Comparison of ENCODE assay signal across 13 cellular contexts in the genomic region with DNA sequence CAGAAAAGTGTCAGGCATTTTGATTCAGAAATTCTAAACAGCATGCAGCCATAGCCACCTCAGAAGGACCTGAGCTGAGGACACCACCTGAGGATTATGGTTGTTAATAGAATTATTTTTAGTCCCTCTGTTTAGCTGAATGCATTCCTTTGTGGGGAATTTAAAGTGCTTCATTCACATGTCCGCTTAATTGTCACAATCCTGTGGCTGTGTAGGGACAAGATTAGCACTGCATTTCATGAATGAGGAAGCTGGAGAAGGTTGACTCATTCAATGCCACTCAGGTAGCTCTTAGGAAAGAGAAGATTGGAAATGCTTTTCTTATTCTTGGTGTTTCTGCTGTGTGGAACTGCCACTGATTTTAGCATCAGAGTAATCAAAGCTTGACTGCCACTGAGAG. TPM values are rescaled to one million over a fixed set of nuclear protein-coding genes. Genes with fewer than 3 reads are reported as not detected.
A peak's percentile ranks its signal among the peaks of the same experiment; 100 is the strongest.
DNase-seq lines count a peak whose midpoint lies in the region; ATAC-seq and TF ChIP-seq lines count a peak whose summit lies in the region.
"Had no signal": no experiment of that assay in that cellular context is flagged by ENCODE, and none has a peak within 500 bp of the region (broad histone marks: within the 10 kb centered on the region; RNA-seq: fewer than 3 reads in every experiment).

No MANE protein-coding gene starts in this region.

- H3K27me3 ChIP-seq in Panc1 (ENCODE audit: control insufficient read depth, insufficient read depth, low read length) (no peaks in the 10 kb centered on the region), heart right ventricle (no peaks in the 10 kb centered on the region), adrenal gland (no peaks in the 10 kb centered on the region)
- H3K27me3 ChIP-seq: hepatocyte had no signal

- intact Hi-C loops in Panc1 (cut with micrococcal nuclease; ENCODE audit: unreplicated experiment), result no loop called here
- intact Hi-C loops in heart right ventricle (cut with DNase I), result loop anchor here in 4 of 10 donors (10.0 kb wide), 1 partner anchor 481 kb away; the partner anchor contains the start of gene PHLDA1 (in 4 of the 4)
- intact Hi-C loops in adrenal gland (cut with DNase I), result no loop called here

- in situ Hi-C loops in Panc1 (cut with HindIII; ENCODE audit: low pct_unique_long_range_greater_than_20kb, low sequenced_read_pairs), result no loop called here

- TF ChIP-seq POLR2A in adrenal gland (IDR thresholded peaks at IDR 0.05), result no peak

- BruUV-seq in Panc1 (replicated peaks; lab: Mats Ljungman, UMichigan), result no TSS peak

- no peaks in the 10 kb centered on the region for H3K27me3 Mint-ChIP-seq in type B pancreatic cell

- CTCF ChIA-PET in Panc1 (lab: Charles Lee), result no interaction called here

- H3K36me3 ChIP-seq in Panc1 (ENCODE audit: control insufficient read depth, insufficient read depth, low read length), result no peaks in the 10 kb centered on the region
- no peaks in the 10 kb centered on the region for H3K36me3 ChIP-seq in heart right ventricle
- H3K36me3 ChIP-seq in adrenal gland (replicated peaks in 1 of 2), result no peaks in the 10 kb centered on the region

- H3K9me3 ChIP-seq in Panc1 (ENCODE audit: control insufficient read depth, insufficient read depth, low read depth, low read length) (no peaks in the 10 kb centered on the region), heart right ventricle (no peaks in the 10 kb centered on the region), adrenal gland (replicated peaks in 1 of 3) (no peaks in the 10 kb centered on the region)

- DNase-seq in SIG-M5 treated with dmso at 0.1 percent for 504 hours (lab: John Stamatoyannopoulos, UW; ENCODE audit: unreplicated experiment), result peak; percentile 38
- no peak for DNase-seq in SIG-M5 (lab: John Stamatoyannopoulos, UW)
- no peak for DNase-seq in Panc1 (ENCODE audit: low read depth, low spot score)
- no peak for DNase-seq in heart right ventricle
- no peak for DNase-seq in type B pancreatic cell (ENCODE audit: extremely low spot score, unreplicated experiment)
- no peak for DNase-seq in midbrain (lab: John Stamatoyannopoulos, UW)
- no peak for DNase-seq in adrenal gland
- DNase-seq in nucleus accumbens (lab: John Stamatoyannopoulos, UW), result no peak
- DNase-seq: activated CD4-positive, alpha-beta T cell treated with anti-CD3 and anti-CD28 coated beads for 48 hours; DMS79 treated with DMSO at 0.1 percent for 48 hours; SHP77 treated with DMSO at 0.1 percent for 48 hours had no signal

- no peaks in the 10 kb centered on the region for H3K36me3 Mint-ChIP-seq in type B pancreatic cell

- ATAC-seq in Panc1 (0 out of 2 replicates have a peak, but pooled peaks have one; percentile 18), heart right ventricle (peak in 7 of 8 donors; percentile 59 to 93 (median 84))

- TF ChIP-seq CTCF in Panc1 (IDR thresholded peaks at IDR 0.05) (no peak), heart right ventricle (IDR thresholded peaks at IDR 0.05) (no peak), type B pancreatic cell (conservative IDR thresholded peaks at IDR 0.05) (no peak), adrenal gland (IDR thresholded peaks at IDR 0.05) (no peak)

- H3K27ac Mint-ChIP-seq in type B pancreatic cell, result peak overlapping the region; percentile 20

- peaks cover 39% of the 10 kb centered on the region for H3K4me1 Mint-ChIP-seq in type B pancreatic cell (ENCODE audit: unreplicated experiment)

- no peak overlapping the region for H3K4me3 Mint-ChIP-seq in type B pancreatic cell

- POLR2A ChIA-PET in Panc1 (lab: Charles Lee), result interaction anchor here (1.5 kb wide), 1 partner anchor 19 kb away, joined by 3 read pairs; no protein-coding TSS in a partner anchor

- WGBS in heart right ventricle, 2 donors, result 48 to 61% methylated on average over 1 of the region's 1 CpG
- 67 to 81% (median 76%) methylated on average over 1 of the region's 1 CpG for WGBS in adrenal gland, 4 donors

- H3K9me3 Mint-ChIP-seq in type B pancreatic cell, result peaks cover 8% of the 10 kb centered on the region

- H3K27ac ChIP-seq in Panc1 (ENCODE audit: low read length), result peak overlapping the region; percentile 89
- peak overlapping the region in 6 of 10 donors; percentile 23 to 83 (median 70) for H3K27ac ChIP-seq in heart right ventricle
- no peak overlapping the region for H3K27ac ChIP-seq in adrenal gland
- H3K27ac ChIP-seq: hepatocyte, skin epidermis had no signal

- peaks cover 41% of the 10 kb centered on the region for H3K4me1 ChIP-seq in Panc1 (ENCODE audit: control insufficient read depth, insufficient read depth, low read length)
- H3K4me1 ChIP-seq in heart right ventricle, result peaks cover 0 to 34% (median 25%) of the 10 kb centered on the region in 9 donors
- peaks cover 0 to 5% of the 10 kb centered on the region in 2 donors for H3K4me1 ChIP-seq in adrenal gland (replicated peaks in 1 of 2)

- no peak overlapping the region for H3K4me3 ChIP-seq in Panc1 (ENCODE audit: low read depth in 2 of 2, low read length in 2 of 2)
- no peak overlapping the region for H3K4me3 ChIP-seq in heart right ventricle
- H3K4me3 ChIP-seq in adrenal gland, result no peak overlapping the region
- H3K4me3 ChIP-seq: hepatocyte, skin epidermis had no signal

RNA-seq across cellular contexts. Expression of gene KRR1, which starts 42.0 kb away (rescaled TPM):
- total RNA-seq in Panc1 (2021; ENCODE audit: unreplicated experiment) (161 TPM), heart right ventricle (10 to 100 TPM; 29.2 to 44.2 (median 33.1) TPM), type B pancreatic cell (ENCODE audit: low replicate concordance) (66.9 and 87.8 TPM in 2 replicates), adrenal gland (10 to 100 TPM; 18.0 to 80.6 (median 47.7) TPM)
- 60.4 TPM for polyA plus RNA-seq in Panc1 (2012; ENCODE audit: insufficient read length)
- polyA plus RNA-seq in heart right ventricle (10 to 100 TPM in 1 of 2 donors, 1 to 10 TPM in 1; 8.9 to 19.6 TPM), adrenal gland (10 to 100 TPM; 23.7 to 67.8 (median 31.6) TPM)

Comparison
In these comparisons a context has a peak if more than half of its experiments do, and no peak if none do; other contexts are left out.
1. H3K27ac ChIP-seq: peak in Panc1 (single experiment) and heart right ventricle (6 of 10); none in adrenal gland (0 of 5).